ENCODE assay signal across 24 cellular contexts in genomic region chr2:238689871-238690672, GRCh38.
"Had no signal": no experiment of that assay in that cellular context is flagged by ENCODE, and none has a peak within 500 bp of the region (broad histone marks: within the 10 kb centered on the region; RNA-seq: fewer than 3 reads in every experiment).

No MANE protein-coding gene starts in this region.

- H3K9me3 ChIP-seq: suprapubic skin, tibial artery had no signal

- H3K9me3 Mint-ChIP-seq: activated CD4-positive, alpha-beta memory T cell treated with anti-CD3 and anti-CD28 coated beads, Interleukin-2, amount 10 ng/mL, durations not matched to agents 7 days and 5 days; activated T-cell treated with anti-CD3 and anti-CD28 coated beads, Interleukin-2, amount 50 U/mL, for 24 hours; endodermal cell; naive thymus-derived CD8-positive, alpha-beta T cell; stimulated activated memory B cell treated with anti-CD40 and anti-IgM and Interleukin-4, amounts not matched to agents 10 μg/mL and 1 μg/mL and 100 μg/mL, for 72 hours had no signal

- DNase-seq: activated CD4-positive, alpha-beta memory T cell treated with anti-CD3 and anti-CD28 coated beads, Interleukin-2, amount 10 ng/mL, durations not matched to agents 7 days and 5 days; activated CD4-positive, alpha-beta T cell treated with anti-CD3 and anti-CD28 coated beads for 48 hours; activated CD8-positive, alpha-beta memory T cell treated with anti-CD3 and anti-CD28 coated beads, Interleukin-2, amount 50 U/mL, for 48 hours; activated gamma-delta T cell treated with Interleukin-2 at 50 U/mL for 16 hours; activated naive CD4-positive, alpha-beta T cell treated with anti-CD3 and anti-CD28 coated beads, Interleukin-2, amount 50 U/mL, for 16 hours; activated T-cell treated with anti-CD3 and anti-CD28 coated beads, Interleukin-2, amount 50 U/mL, for 24 hours; amniotic stem cell; caudate nucleus; endodermal cell; foreskin melanocyte; left colon; midbrain; naive thymus-derived CD8-positive, alpha-beta T cell; retina; small intestine; stimulated activated CD4-positive, alpha-beta T cell treated with anti-CD3 and anti-CD28 coated beads, Interleukin-4, amount 100 ng/mL, for 4 hours; stimulated activated CD8-positive, alpha-beta memory T cell treated with anti-CD3 and anti-CD28 coated beads, Interleukin-4, amount 100 ng/mL, for 48 hours; T-helper 17 cell; T1000; WERI-Rb-1 had no signal

- H3K4me3 ChIP-seq: suprapubic skin, tibial artery had no signal

- H3K4me3 Mint-ChIP-seq: activated CD4-positive, alpha-beta memory T cell treated with anti-CD3 and anti-CD28 coated beads, Interleukin-2, amount 10 ng/mL, durations not matched to agents 7 days and 5 days; activated T-cell treated with anti-CD3 and anti-CD28 coated beads, Interleukin-2, amount 50 U/mL, for 24 hours; endodermal cell; naive thymus-derived CD8-positive, alpha-beta T cell; stimulated activated memory B cell treated with anti-CD40 and anti-IgM and Interleukin-4, amounts not matched to agents 10 μg/mL and 1 μg/mL and 100 μg/mL, for 72 hours; T-helper 17 cell had no signal

- H3K27ac ChIP-seq: tibial artery, WERI-Rb-1 had no signal

- H3K4me1 Mint-ChIP-seq: activated CD4-positive, alpha-beta memory T cell treated with anti-CD3 and anti-CD28 coated beads, Interleukin-2, amount 10 ng/mL, durations not matched to agents 7 days and 5 days; endodermal cell; stimulated activated memory B cell treated with anti-CD40 and anti-IgM and Interleukin-4, amounts not matched to agents 10 μg/mL and 1 μg/mL and 100 μg/mL, for 72 hours had no signal

- H3K27me3 ChIP-seq: suprapubic skin had no signal

- H3K27ac Mint-ChIP-seq: activated CD4-positive, alpha-beta memory T cell treated with anti-CD3 and anti-CD28 coated beads, Interleukin-2, amount 10 ng/mL, durations not matched to agents 7 days and 5 days; activated T-cell treated with anti-CD3 and anti-CD28 coated beads, Interleukin-2, amount 50 U/mL, for 24 hours; endodermal cell; naive thymus-derived CD8-positive, alpha-beta T cell; progenitor cell of endocrine pancreas; stimulated activated memory B cell treated with anti-CD40 and anti-IgM and Interleukin-4, amounts not matched to agents 10 μg/mL and 1 μg/mL and 100 μg/mL, for 72 hours; T-helper 17 cell had no signal

- H3K36me3 ChIP-seq: suprapubic skin, tibial artery, WERI-Rb-1 had no signal

- H3K36me3 Mint-ChIP-seq: naive thymus-derived CD8-positive, alpha-beta T cell; stimulated activated memory B cell treated with anti-CD40 and anti-IgM and Interleukin-4, amounts not matched to agents 10 μg/mL and 1 μg/mL and 100 μg/mL, for 72 hours had no signal
